1 cellular context compared by ENCODE assay signal in the genomic region with DNA sequence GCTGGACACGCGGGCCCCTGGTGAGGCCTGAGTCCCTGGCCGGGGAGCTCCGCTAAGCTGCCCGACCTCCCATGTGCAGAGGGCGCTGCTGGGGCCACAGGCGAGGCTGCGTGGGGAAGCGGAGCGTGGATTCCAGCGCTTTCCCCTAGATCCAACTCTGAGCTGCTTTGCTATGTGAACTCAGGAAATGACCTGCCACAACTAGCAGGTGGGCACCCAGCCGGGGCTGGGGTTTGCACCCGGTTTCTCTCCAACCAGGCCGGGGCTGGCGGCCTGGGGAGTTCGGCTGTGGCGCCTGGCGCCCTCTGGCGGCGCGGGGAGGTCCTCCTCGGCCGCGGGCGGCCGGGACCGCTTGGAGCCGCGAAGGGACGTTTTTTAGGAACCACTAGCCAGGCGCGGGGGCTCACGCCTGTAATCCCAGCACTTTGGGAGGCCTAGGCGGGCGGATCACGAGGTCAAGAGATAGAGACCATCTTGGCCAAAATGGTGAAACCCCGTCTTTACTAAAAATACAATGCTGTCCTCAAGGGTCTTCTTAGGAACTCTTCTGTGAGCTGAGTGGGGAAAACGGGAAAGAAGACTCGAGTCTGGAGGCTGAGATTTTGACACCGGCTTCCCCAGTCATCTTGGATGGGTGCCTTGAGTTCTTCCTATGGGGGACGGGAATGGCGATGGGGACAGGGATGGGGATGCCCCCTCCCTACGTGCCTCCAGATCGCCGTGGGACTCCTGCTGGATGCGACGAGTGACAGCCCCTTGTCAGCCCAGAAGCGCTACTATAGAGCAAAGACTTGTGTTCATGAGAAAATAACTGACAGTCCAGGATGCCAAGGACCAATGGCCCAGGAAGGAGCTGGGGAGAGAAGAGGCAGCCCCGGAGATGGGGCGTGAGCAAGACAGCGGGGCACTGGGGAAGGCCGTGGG.
A peak's percentile ranks its signal among the peaks of the same experiment; 100 is the strongest.
TF ChIP-seq lines count a peak whose summit lies in the region.

No MANE protein-coding gene starts in this region.

TF ChIP-seq in H1, 55 proteins besides CTCF, POLR2A, EP300 and RAD21:
- TF ChIP-seq, protein P1, sequence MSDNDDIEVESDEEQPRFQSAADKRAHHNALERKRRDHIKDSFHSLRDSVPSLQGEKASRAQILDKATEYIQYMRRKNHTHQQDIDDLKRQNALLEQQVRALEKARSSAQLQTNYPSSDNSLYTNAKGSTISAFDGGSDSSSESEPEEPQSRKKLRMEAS (IDR thresholded peaks at IDR 0.05) = 0 out of 2 replicates have a peak, but pooled peaks have one; percentile 44
- TF ChIP-seq, protein P2, sequence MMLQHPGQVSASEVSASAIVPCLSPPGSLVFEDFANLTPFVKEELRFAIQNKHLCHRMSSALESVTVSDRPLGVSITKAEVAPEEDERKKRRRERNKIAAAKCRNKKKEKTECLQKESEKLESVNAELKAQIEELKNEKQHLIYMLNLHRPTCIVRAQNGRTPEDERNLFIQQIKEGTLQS (IDR thresholded peaks at IDR 0.05; ENCODE audit: insufficient read depth, low read depth, low read length) = no peak
- no peak for TF ChIP-seq EGR1 (IDR thresholded peaks at IDR 0.05; ENCODE audit: borderline replicate concordance, low read depth, low read length)
- TF ChIP-seq TBP (IDR thresholded peaks at IDR 0.05; ENCODE audit: low read depth, low read length) = peak; percentile 31; the same call in 1 of the 2 replicates
- no peak for TF ChIP-seq JUN (IDR thresholded peaks at IDR 0.05; ENCODE audit: low read depth, low read length)
- TF ChIP-seq YY1 (IDR thresholded peaks at IDR 0.05; ENCODE audit: low read depth, low read length) = peak; percentile 37; the same call in 1 of the 2 replicates
- no peak for TF ChIP-seq CBX5 (IDR thresholded peaks at IDR 0.05; ENCODE audit: low read depth, low read length)
- no peak for TF ChIP-seq RNF2 (IDR thresholded peaks at IDR 0.05; ENCODE audit: borderline replicate concordance, low read depth, low read length, missing control alignments, poor library complexity, severe bottlenecking)
- TF ChIP-seq SIN3A (conservative IDR thresholded peaks at IDR 0.05 in 1 of 2, IDR thresholded peaks at IDR 0.05 in 1 of 2; ENCODE audit: low read depth in 1 of 2, low read length in 2 of 2) = 0 out of 4 replicates have a peak, but pooled peaks of 1 of the 2 experiments have one; percentile 61
- no peak for TF ChIP-seq TAF7 (optimal IDR thresholded peaks at IDR 0.05; ENCODE audit: borderline replicate concordance, low read depth, low read length)
- peak in 1 of 2 experiments; percentile 96; a peak in 2 of 4 replicates for TF ChIP-seq HDAC2 (IDR thresholded peaks at IDR 0.05; ENCODE audit: borderline replicate concordance in 1 of 2, low read depth in 2 of 2, low read length in 2 of 2)
- TF ChIP-seq ZNF274 (IDR thresholded peaks at IDR 0.05; ENCODE audit: borderline replicate concordance, extremely low read depth, low read length) = no peak
- TF ChIP-seq KDM1A (IDR thresholded peaks at IDR 0.05; ENCODE audit: borderline replicate concordance, low read length) = no peak
- TF ChIP-seq CEBPB (IDR thresholded peaks at IDR 0.05; ENCODE audit: low read depth, low read length) = no peak
- no peak for TF ChIP-seq NRF1 (IDR thresholded peaks at IDR 0.05; ENCODE audit: low read depth, low read length)
- no peak for TF ChIP-seq CBX8 (IDR thresholded peaks at IDR 0.05; ENCODE audit: borderline replicate concordance, low read depth, low read length)
- no peak for TF ChIP-seq SP4 (IDR thresholded peaks at IDR 0.05; ENCODE audit: low read length)
- no peak for TF ChIP-seq TCF12 (IDR thresholded peaks at IDR 0.05; ENCODE audit: low read depth, low read length)
- TF ChIP-seq GABPA (IDR thresholded peaks at IDR 0.05; ENCODE audit: borderline replicate concordance, insufficient read depth, low read length) = peak; percentile 67; the same call in 1 of the 2 replicates
- peak; percentile 77 for TF ChIP-seq BACH1 (IDR thresholded peaks at IDR 0.05; ENCODE audit: low read length)
- TF ChIP-seq, protein P3, sequence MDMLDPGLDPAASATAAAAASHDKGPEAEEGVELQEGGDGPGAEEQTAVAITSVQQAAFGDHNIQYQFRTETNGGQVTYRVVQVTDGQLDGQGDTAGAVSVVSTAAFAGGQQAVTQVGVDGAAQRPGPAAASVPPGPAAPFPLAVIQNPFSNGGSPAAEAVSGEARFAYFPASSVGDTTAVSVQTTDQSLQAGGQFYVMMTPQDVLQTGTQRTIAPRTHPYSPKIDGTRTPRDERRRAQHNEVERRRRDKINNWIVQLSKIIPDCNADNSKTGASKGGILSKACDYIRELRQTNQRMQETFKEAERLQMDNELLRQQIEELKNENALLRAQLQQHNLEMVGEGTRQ (IDR thresholded peaks at IDR 0.05; ENCODE audit: low read length) = no peak
- TF ChIP-seq POU5F1 (IDR thresholded peaks at IDR 0.05; ENCODE audit: low read depth, low read length) = no peak
- no peak for TF ChIP-seq ASH2L (IDR thresholded peaks at IDR 0.05; ENCODE audit: low read length)
- TF ChIP-seq, protein P4, sequence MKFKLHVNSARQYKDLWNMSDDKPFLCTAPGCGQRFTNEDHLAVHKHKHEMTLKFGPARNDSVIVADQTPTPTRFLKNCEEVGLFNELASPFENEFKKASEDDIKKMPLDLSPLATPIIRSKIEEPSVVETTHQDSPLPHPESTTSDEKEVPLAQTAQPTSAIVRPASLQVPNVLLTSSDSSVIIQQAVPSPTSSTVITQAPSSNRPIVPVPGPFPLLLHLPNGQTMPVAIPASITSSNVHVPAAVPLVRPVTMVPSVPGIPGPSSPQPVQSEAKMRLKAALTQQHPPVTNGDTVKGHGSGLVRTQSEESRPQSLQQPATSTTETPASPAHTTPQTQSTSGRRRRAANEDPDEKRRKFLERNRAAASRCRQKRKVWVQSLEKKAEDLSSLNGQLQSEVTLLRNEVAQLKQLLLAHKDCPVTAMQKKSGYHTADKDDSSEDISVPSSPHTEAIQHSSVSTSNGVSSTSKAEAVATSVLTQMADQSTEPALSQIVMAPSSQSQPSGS (IDR thresholded peaks at IDR 0.05; ENCODE audit: low read length) = no peak
- TF ChIP-seq MAFK (IDR thresholded peaks at IDR 0.05; ENCODE audit: low read depth, low read length) = no peak
- no peak for TF ChIP-seq RBBP5 (IDR thresholded peaks at IDR 0.05; ENCODE audit: borderline replicate concordance, low read depth, low read length)
- no peak for TF ChIP-seq SAP30 (IDR thresholded peaks at IDR 0.05; ENCODE audit: insufficient read depth, insufficient replicate concordance, low read length)
- no peak for TF ChIP-seq RFX5 (IDR thresholded peaks at IDR 0.05; ENCODE audit: borderline replicate concordance, low read depth, low read length)
- TF ChIP-seq KDM4A (IDR thresholded peaks at IDR 0.05; ENCODE audit: low read depth, low read length, severe bottlenecking) = no peak
